24 cellular contexts compared by ENCODE assay signal in the genomic region with DNA sequence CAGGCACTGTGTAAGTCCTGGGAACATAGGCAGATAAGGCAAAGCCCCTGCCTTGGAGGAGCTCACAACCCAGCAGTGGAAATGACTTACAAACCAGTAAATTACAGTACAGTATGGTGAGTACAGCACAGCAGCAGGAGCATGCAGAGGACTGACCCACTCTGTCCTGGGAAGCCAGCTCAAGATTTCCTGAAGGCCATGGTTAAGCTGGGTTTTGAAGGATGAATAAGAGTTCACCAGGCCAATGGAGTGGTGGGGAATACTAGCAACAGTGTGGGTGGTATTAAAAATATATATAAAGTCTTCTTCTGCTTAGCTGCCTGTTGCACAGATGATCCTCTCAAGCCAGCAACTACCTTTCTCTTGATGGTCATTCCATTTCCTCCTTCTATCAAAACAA. TPM values are rescaled to one million over a fixed set of nuclear protein-coding genes. Genes with fewer than 3 reads are reported as not detected.
DNase-seq lines count a peak whose midpoint lies in the region; ATAC-seq and TF ChIP-seq lines count a peak whose summit lies in the region.
"Had no signal": no experiment of that assay in that cellular context is flagged by ENCODE, and none has a peak within 500 bp of the region (broad histone marks: within the 10 kb centered on the region; RNA-seq: fewer than 3 reads in every experiment).

No MANE protein-coding gene starts in this region.

- POLR2A ChIA-PET in SK-N-SH (lab: Yijun Ruan, JAX) = no interaction called here
- POLR2A ChIA-PET in HEK293 (lab: Yijun Ruan, JAX) = no interaction called here

- H3K9me3 Mint-ChIP-seq in brain = no peaks in the 10 kb centered on the region
- no peaks in the 10 kb centered on the region for H3K9me3 Mint-ChIP-seq in neural crest cell

- H3K27ac Mint-ChIP-seq in brain (peak overlapping the region in 2 of 5 experiments; percentile 11 to 20), neural crest cell (ENCODE audit: unreplicated experiment) (no peak overlapping the region)
- H3K27ac Mint-ChIP-seq: B cell had no signal

- no peaks in the 10 kb centered on the region for H3K27me3 ChIP-seq in SK-N-SH (ENCODE audit: insufficient read depth)
- no peaks in the 10 kb centered on the region for H3K27me3 ChIP-seq in heart right ventricle

- no peak overlapping the region for H3K9ac ChIP-seq in SK-N-SH
- H3K9ac ChIP-seq: GM23248 had no signal

- TF ChIP-seq EP300 in SK-N-SH (IDR thresholded peaks at IDR 0.05; ENCODE audit: borderline replicate concordance in 1 of 2, low read depth in 1 of 2, low read length in 1 of 2) = no peak

- H3K4me1 Mint-ChIP-seq in brain (peaks cover 49% of the 10 kb centered on the region), neural crest cell (peaks cover 29% of the 10 kb centered on the region)

- TF ChIP-seq RAD21 in SK-N-SH (IDR thresholded peaks at IDR 0.05; ENCODE audit: low read length) = no peak

- ATAC-seq in SK-N-SH treated with all-trans-retinoic acid at 6 μM for 48 hours = no peak
- no peak for ATAC-seq in HG03135 (IDR thresholded peaks at IDR 0.05; ENCODE audit: unreplicated experiment)
- no peak for ATAC-seq in heart right ventricle

- peaks cover 12% of the 10 kb centered on the region for H3K36me3 Mint-ChIP-seq in brain
- H3K36me3 Mint-ChIP-seq in neural crest cell (ENCODE audit: low read depth) = no peaks in the 10 kb centered on the region

- H3K4me2 ChIP-seq in SK-N-SH = no peak overlapping the region

- intact Hi-C loops in heart right ventricle (cut with DNase I) = loop anchor here in 5 of 10 donors (5.0 to 10.0 kb wide), 5 partner anchors 44 to 277 kb away; partner anchors contain the start of gene ATMIN (in 1 of the 5)

- TF ChIP-seq CTCF in SK-N-SH (IDR thresholded peaks at IDR 0.05) (no peak), HEK293 (tag by site-specific recombination; IDR thresholded peaks at IDR 0.05) (no peak), brain (conservative IDR thresholded peaks at IDR 0.05) (no peak), neural crest cell (conservative IDR thresholded peaks at IDR 0.05) (no peak), heart right ventricle (IDR thresholded peaks at IDR 0.05) (no peak)

- H4K20me1 ChIP-seq in SK-N-SH (ENCODE audit: insufficient read depth) = peaks cover 6% of the 10 kb centered on the region; the same call in 1 of the 2 replicates

- peaks cover 0 to 8% of the 10 kb centered on the region in 2 experiments; a peak in 2 of 4 replicates for H3K4me1 ChIP-seq in SK-N-SH (ENCODE audit: control insufficient read depth in 1 of 2, insufficient read depth in 2 of 2, low read depth in 1 of 2, low read length in 1 of 2)
- H3K4me1 ChIP-seq in HEK293 (ENCODE audit: control insufficient read depth, insufficient read depth, low read length) = peaks cover 3% of the 10 kb centered on the region; the same call in 1 of the 2 replicates
- peaks cover 3 to 28% (median 23%) of the 10 kb centered on the region in 9 donors for H3K4me1 ChIP-seq in heart right ventricle

- peaks cover 5% of the 10 kb centered on the region for H3F3A ChIP-seq in SK-N-SH (replicated peaks; ENCODE audit: insufficient read depth)

- no peak overlapping the region for H2AFZ ChIP-seq in SK-N-SH (ENCODE audit: low read depth)
- H2AFZ ChIP-seq: GM23248 had no signal

- peaks cover 51% of the 10 kb centered on the region for H3K79me2 ChIP-seq in SK-N-SH (ENCODE audit: insufficient read depth)

- no peak for DNase-seq in SK-N-SH
- no peak for DNase-seq in neural crest cell (ENCODE audit: low read depth, low spot score)
- DNase-seq in heart right ventricle = no peak
- DNase-seq in NCI-H2029 (lab: John Stamatoyannopoulos, UW) = no peak
- DNase-seq: Calu3, DND-41, GM23248, HCEC 1CT, NCI-H1092 treated with DMSO at 0.1 percent for 48 hours, NCI-H1436, NCI-H187 treated with DMSO at 0.1 percent for 48 hours, NCI-H2107, NCI-H524, NCI-H748 treated with DMSO at 0.1 percent for 48 hours, SIG-M5 had no signal

- H3K4me3 Mint-ChIP-seq in brain (peak overlapping the region; percentile 28 to 65 (median 57)), neural crest cell (peak overlapping the region; percentile 45)
- H3K4me3 Mint-ChIP-seq: B cell had no signal

- peaks cover 0 to 5% of the 10 kb centered on the region in 2 experiments for H3K36me3 ChIP-seq in SK-N-SH (replicated peaks in 1 of 2; ENCODE audit: control insufficient read depth in 1 of 2, insufficient read depth in 2 of 2, low read length in 1 of 2)
- H3K36me3 ChIP-seq in HEK293 (ENCODE audit: control insufficient read depth in 2 of 2, insufficient read depth in 1 of 2, low read length in 2 of 2) = no peaks in the 10 kb centered on the region
- peaks cover 0 to 9% (median 0%) of the 10 kb centered on the region in 9 donors for H3K36me3 ChIP-seq in heart right ventricle

- H3K9me2 ChIP-seq in SK-N-SH = no peaks in the 10 kb centered on the region

- 0 out of 4 replicates have a peak overlapping the region, but pooled peaks of 1 of the 2 experiments have one; percentile 24 for H3K4me3 ChIP-seq in SK-N-SH (ENCODE audit: low read depth in 2 of 2, low read length in 1 of 2)
- H3K4me3 ChIP-seq in HEK293 (ENCODE audit: low read depth, low read length) = no peak overlapping the region
- H3K4me3 ChIP-seq in heart right ventricle = no peak overlapping the region
- H3K4me3 ChIP-seq: GM23248, SK-N-MC had no signal

- H3K27ac ChIP-seq in SK-N-SH (ENCODE audit: low read depth in 2 of 2, low read length in 1 of 2) (no peak overlapping the region), HEK293 (ENCODE audit: extremely low read depth, low read depth, low read length) (no peak overlapping the region), heart right ventricle (no peak overlapping the region)
- H3K27ac ChIP-seq: 22Rv1, C4-2B, GM23248, HL-60, SK-N-MC had no signal

- H3K9me3 ChIP-seq in SK-N-SH (no peaks in the 10 kb centered on the region), HEK293 (ENCODE audit: control insufficient read depth, insufficient read depth, low read depth, low read length) (no peaks in the 10 kb centered on the region), heart right ventricle (no peaks in the 10 kb centered on the region)

- CTCF ChIA-PET in SK-N-SH (lab: Yijun Ruan, JAX) = interaction anchor here (0.6 to 1.1 kb wide), 3 partner anchors 63 to 276 kb away, joined by 3 read pairs; partner anchors contain the start of gene ATMIN
- CTCF ChIA-PET in HEK293 (lab: Yijun Ruan, JAX) = interaction anchor here (1.2 kb wide), 1 partner anchor 11 kb away, joined by 3 read pairs; no protein-coding TSS in a partner anchor

- H3K27me3 Mint-ChIP-seq in brain (peaks cover 20% of the 10 kb centered on the region), neural crest cell (ENCODE audit: low read depth) (no peaks in the 10 kb centered on the region)
- H3K27me3 Mint-ChIP-seq: B cell had no signal

TF ChIP-seq in SK-N-SH treated with all-trans-retinoic acid at 6 μM for 48 hours, 23 proteins besides CTCF, POLR2A, EP300 and RAD21:
- TF ChIP-seq ZFP3 (CRISPR knock-in tag; IDR thresholded peaks at IDR 0.05) (peak; percentile 91), ZC3H10 (CRISPR knock-in tag; IDR thresholded peaks at IDR 0.05) (no peak)

TF ChIP-seq in SK-N-SH, 30 proteins besides CTCF, POLR2A, EP300 and RAD21:
- no peak for TF ChIP-seq GATA2 (CRISPR knock-in tag; IDR thresholded peaks at IDR 0.05)
- TF ChIP-seq MAX (IDR thresholded peaks at IDR 0.05; ENCODE audit: low read depth) = no peak
- no peak for TF ChIP-seq RFX5 (IDR thresholded peaks at IDR 0.05; ENCODE audit: low read length)
TF ChIP-seq in SK-N-SH: peak in this region for 0.

TF ChIP-seq in HEK293, 187 proteins besides CTCF, POLR2A, EP300 and RAD21:
- TF ChIP-seq ZFP3 (tag by site-specific recombination; IDR thresholded peaks at IDR 0.05; ENCODE audit: low read depth) = peak; percentile 75
- TF ChIP-seq ZNF354C (tag by site-specific recombination; IDR thresholded peaks at IDR 0.05; ENCODE audit: borderline replicate concordance, low read depth) = no peak

RNA-seq across cellular contexts. Expression of gene GAN, which starts 3.0 kb away (rescaled TPM):
- polyA plus RNA-seq in SK-N-SH (2012; rRNA removed) (0.79 and 0.99 TPM in 2 replicates), brain (ENCODE audit: insufficient read depth, low read depth, low replicate concordance) (1.3 TPM), heart right ventricle (1 to 10 TPM in 1 of 2 donors, under 1 TPM in 1; 0.94 to 2.3 TPM)
- polyA plus RNA-seq in SK-N-SH (2012; cell fraction: cytosol; rRNA removed) = 0.87 and 0.94 TPM in 2 replicates
- polyA plus RNA-seq in SK-N-SH (2012; cell fraction: nucleus; rRNA removed) = 1.2 and 1.9 TPM in 2 replicates
- total RNA-seq in neural crest cell (16.1 and 18.6 TPM in 2 replicates), heart right ventricle (10 to 100 TPM in 8 of 10 donors, 1 to 10 TPM in 2; 9.7 to 17.7 (median 12.8) TPM)
